ENCODE assay signal across 16 cellular contexts in genomic region chrX:937391-937790, GRCh38.
A peak's percentile ranks its signal among the peaks of the same experiment; 100 is the strongest.
DNase-seq lines count a peak whose midpoint lies in the region; ATAC-seq and TF ChIP-seq lines count a peak whose summit lies in the region.
"Had no signal": no experiment of that assay in that cellular context is flagged by ENCODE, and none has a peak within 500 bp of the region (broad histone marks: within the 10 kb centered on the region; RNA-seq: fewer than 3 reads in every experiment).

No MANE protein-coding gene starts in this region.

- no peaks in the 10 kb centered on the region for H3K9me2 ChIP-seq in neural cell (ENCODE audit: insufficient read depth, low read length)

- H3K36me3 ChIP-seq in esophagus muscularis mucosa: no peaks in the 10 kb centered on the region
- H3K36me3 ChIP-seq in neural cell (ENCODE audit: insufficient read depth, low read length): no peaks in the 10 kb centered on the region
- H3K36me3 ChIP-seq: BLaER1 treated with 17β-estradiol and CSF1 and Interleukin-3, amounts not matched to agents 10 nM and 100 nM had no signal

- no peak for TF ChIP-seq POLR2A in esophagus muscularis mucosa (IDR thresholded peaks at IDR 0.05; ENCODE audit: low read depth)

- WGBS in esophagus muscularis mucosa: 67% methylated on average over 13 of the region's 15 CpGs

- peak; percentile 17 for DNase-seq in activated CD8-positive, alpha-beta memory T cell treated with anti-CD3 and anti-CD28 coated beads for 24 hours
- no peak for DNase-seq in activated CD8-positive, alpha-beta memory T cell treated with anti-CD3 and anti-CD28 coated beads, Interleukin-2, amount 50 U/mL, for 48 hours
- DNase-seq in esophagus muscularis mucosa (ENCODE audit: extremely low spot score) (peak; percentile 89), ureter (ENCODE audit: low spot score) (peak; percentile 33), NCI-H1048 (lab: John Stamatoyannopoulos, UW) (no peak), NCI-H1930 (lab: John Stamatoyannopoulos, UW) (no peak)
- DNase-seq: Calu3; CD4-positive, CD25-positive, alpha-beta regulatory T cell; DMS 273 treated with DMSO at 0.1 percent for 48 hours; EL; GOT3; H9 had no signal

- no peak overlapping the region for H2AFZ ChIP-seq in neural cell (ENCODE audit: low read depth, low read length)

- H3K27ac ChIP-seq in esophagus muscularis mucosa (replicated peaks in 1 of 4) (no peak overlapping the region), neural cell (ENCODE audit: low read length) (peak overlapping the region; percentile 2)
- H3K27ac ChIP-seq: 22Rv1; BLaER1 treated with 17β-estradiol and CSF1 and Interleukin-3, amounts not matched to agents 10 nM and 100 nM had no signal

- no peaks in the 10 kb centered on the region for H4K20me1 ChIP-seq in neural cell (ENCODE audit: insufficient read depth)

- intact Hi-C loops in esophagus muscularis mucosa (cut with DNase I): no loop called here

- TF ChIP-seq EP300 in esophagus muscularis mucosa (IDR thresholded peaks at IDR 0.05) (no peak), neural cell (conservative IDR thresholded peaks at IDR 0.05; ENCODE audit: poor library complexity, severe bottlenecking) (no peak)

- TF ChIP-seq CTCF in esophagus muscularis mucosa (IDR thresholded peaks at IDR 0.05): no peak
- TF ChIP-seq CTCF in neural cell (IDR thresholded peaks at IDR 0.05; ENCODE audit: poor library complexity, severe bottlenecking): no peak

- no peak overlapping the region for H3K9ac ChIP-seq in neural cell (ENCODE audit: low read length)
- H3K9ac ChIP-seq: BLaER1 treated with 17β-estradiol and CSF1 and Interleukin-3, amounts not matched to agents 10 nM and 100 nM had no signal

- H3K27me3 ChIP-seq in esophagus muscularis mucosa (peaks cover 0 to 37% (median 0%) of the 10 kb centered on the region in 4 donors), neural cell (ENCODE audit: insufficient read depth, low read depth, low read length) (peaks cover 18% of the 10 kb centered on the region)

- no peak overlapping the region for H3K4me2 ChIP-seq in neural cell (ENCODE audit: low read length)
- H3K4me2 ChIP-seq: BLaER1 treated with 17β-estradiol and CSF1 and Interleukin-3, amounts not matched to agents 10 nM and 100 nM had no signal

- no peak for ATAC-seq in HG02759 (IDR thresholded peaks at IDR 0.05; ENCODE audit: unreplicated experiment)

- TF ChIP-seq RAD21 in neural cell (conservative IDR thresholded peaks at IDR 0.05): no peak

- H3K9me3 ChIP-seq in esophagus muscularis mucosa (no peaks in the 10 kb centered on the region), neural cell (ENCODE audit: low read length) (no peaks in the 10 kb centered on the region)
- H3K9me3 ChIP-seq: BLaER1 treated with 17β-estradiol and CSF1 and Interleukin-3, amounts not matched to agents 10 nM and 100 nM had no signal

- no peak overlapping the region for H3K4me3 ChIP-seq in esophagus muscularis mucosa
- H3K4me3 ChIP-seq in neural cell (ENCODE audit: low read length): no peak overlapping the region
- H3K4me3 ChIP-seq: BLaER1 treated with 17β-estradiol and CSF1 and Interleukin-3, amounts not matched to agents 10 nM and 100 nM had no signal

- no peaks in the 10 kb centered on the region for H3K79me2 ChIP-seq in neural cell (replicated peaks; ENCODE audit: insufficient read depth, low read length)

- H3F3A ChIP-seq in neural cell (ENCODE audit: insufficient read depth, low read length, poor library complexity, severe bottlenecking): no peaks in the 10 kb centered on the region

- H3K4me1 ChIP-seq in esophagus muscularis mucosa: no peaks in the 10 kb centered on the region
- H3K4me1 ChIP-seq: BLaER1 treated with 17β-estradiol and CSF1 and Interleukin-3, amounts not matched to agents 10 nM and 100 nM had no signal

TF ChIP-seq in neural cell, 6 proteins besides CTCF, POLR2A, EP300 and RAD21:
- no peak for TF ChIP-seq EZH2 (IDR thresholded peaks at IDR 0.05; ENCODE audit: borderline replicate concordance, insufficient read depth, low read length, poor library complexity, severe bottlenecking)
- no peak for TF ChIP-seq POLR2AphosphoS5 (IDR thresholded peaks at IDR 0.05)
- no peak for TF ChIP-seq SMC3 (conservative IDR thresholded peaks at IDR 0.05; ENCODE audit: poor library complexity)
- no peak for TF ChIP-seq TAF1 (IDR thresholded peaks at IDR 0.05; ENCODE audit: low read depth)
- no peak for TF ChIP-seq REST (IDR thresholded peaks at IDR 0.05; ENCODE audit: borderline replicate concordance)
- TF ChIP-seq MXI1 (conservative IDR thresholded peaks at IDR 0.05; ENCODE audit: poor library complexity, severe bottlenecking): no peak

Comparison
In these comparisons a context has a peak if more than half of its experiments do, and no peak if none do; other contexts are left out.
1. DNase-seq: peak in activated CD8-positive, alpha-beta memory T cell treated with anti-CD3 and anti-CD28 coated beads for 24 hours (single experiment), esophagus muscularis mucosa (single experiment) and ureter (single experiment); none in activated CD8-positive, alpha-beta memory T cell treated with anti-CD3 and anti-CD28 coated beads, Interleukin-2, amount 50 U/mL, for 48 hours (single experiment), NCI-H1048 (single experiment) and NCI-H1930 (0 of 2).